ENCODE assay signal across 8 cellular contexts in genomic region chr6:149065658-149066556, GRCh38.
DNase-seq lines count a peak whose midpoint lies in the region; ATAC-seq and TF ChIP-seq lines count a peak whose summit lies in the region.

No MANE protein-coding gene starts in this region.

- no peaks in the 10 kb centered on the region for H3K9me2 ChIP-seq in SU-DHL-6 (replicated peaks; ENCODE audit: insufficient read depth, low read length)

- no peak overlapping the region for H3K9ac ChIP-seq in SU-DHL-6 (ENCODE audit: low read length)

- no peaks in the 10 kb centered on the region for H3K36me3 ChIP-seq in SU-DHL-6 (ENCODE audit: low read length)

- H3K4me2 ChIP-seq in SU-DHL-6 (ENCODE audit: low read depth, low read length, poor library complexity, severe bottlenecking): peak overlapping the region; percentile 3

- TF ChIP-seq CTCF in SU-DHL-6 (IDR thresholded peaks at IDR 0.05; ENCODE audit: insufficient read depth, low read length, poor library complexity, severe bottlenecking): no peak

- H3K79me2 ChIP-seq in SU-DHL-6 (ENCODE audit: insufficient read depth, low read length): no peaks in the 10 kb centered on the region

- peak; percentile 24 for DNase-seq in stimulated activated CD4-positive, alpha-beta T cell treated with anti-CD3 and anti-CD28 coated beads, Interleukin-15, amount 100 ng/mL, for 24 hours
- DNase-seq in stimulated activated CD4-positive, alpha-beta T cell treated with anti-CD3 and anti-CD28 coated beads, Interleukin-2, amount 100 ng/mL, for 48 hours: no peak
- DNase-seq in hippocampal formation (lab: John Stamatoyannopoulos, UW) (peak; percentile 19 to 27), D341Med (ENCODE audit: low spot score) (no peak), cerebellum (ENCODE audit: low spot score) (no peak), SW 1271 (lab: John Stamatoyannopoulos, UW) (no peak)

- H3K27ac ChIP-seq in SU-DHL-6 (ENCODE audit: low read depth, low read length): no peak overlapping the region

- peak; percentile 94 for ATAC-seq in HG03039 (IDR thresholded peaks at IDR 0.05; ENCODE audit: unreplicated experiment)

- H3K9me3 ChIP-seq in SU-DHL-6 (ENCODE audit: insufficient read depth, low read length): no peaks in the 10 kb centered on the region

- no peaks in the 10 kb centered on the region for H3F3A ChIP-seq in SU-DHL-6 (ENCODE audit: insufficient read depth)

- peak overlapping the region; percentile 31 for H2AFZ ChIP-seq in SU-DHL-6 (ENCODE audit: low read depth, low read length, severe bottlenecking)

- H3K4me3 ChIP-seq in SU-DHL-6 (ENCODE audit: insufficient read depth, low read length, poor library complexity, severe bottlenecking): no peak overlapping the region

- no peaks in the 10 kb centered on the region for H4K20me1 ChIP-seq in SU-DHL-6 (ENCODE audit: low read depth, low read length)

- H3K27me3 ChIP-seq in SU-DHL-6 (ENCODE audit: low read length): no peaks in the 10 kb centered on the region

Comparison
In these comparisons a context has a peak if more than half of its experiments do, and no peak if none do; other contexts are left out.
1. DNase-seq: peak in stimulated activated CD4-positive, alpha-beta T cell treated with anti-CD3 and anti-CD28 coated beads, Interleukin-15, amount 100 ng/mL, for 24 hours (single experiment) and hippocampal formation (2 of 2); none in stimulated activated CD4-positive, alpha-beta T cell treated with anti-CD3 and anti-CD28 coated beads, Interleukin-2, amount 100 ng/mL, for 48 hours (0 of 2), D341Med (single experiment), cerebellum (single experiment) and SW 1271 (0 of 2).